Comparison of ENCODE assay signal across 8 cellular contexts in the genomic region with DNA sequence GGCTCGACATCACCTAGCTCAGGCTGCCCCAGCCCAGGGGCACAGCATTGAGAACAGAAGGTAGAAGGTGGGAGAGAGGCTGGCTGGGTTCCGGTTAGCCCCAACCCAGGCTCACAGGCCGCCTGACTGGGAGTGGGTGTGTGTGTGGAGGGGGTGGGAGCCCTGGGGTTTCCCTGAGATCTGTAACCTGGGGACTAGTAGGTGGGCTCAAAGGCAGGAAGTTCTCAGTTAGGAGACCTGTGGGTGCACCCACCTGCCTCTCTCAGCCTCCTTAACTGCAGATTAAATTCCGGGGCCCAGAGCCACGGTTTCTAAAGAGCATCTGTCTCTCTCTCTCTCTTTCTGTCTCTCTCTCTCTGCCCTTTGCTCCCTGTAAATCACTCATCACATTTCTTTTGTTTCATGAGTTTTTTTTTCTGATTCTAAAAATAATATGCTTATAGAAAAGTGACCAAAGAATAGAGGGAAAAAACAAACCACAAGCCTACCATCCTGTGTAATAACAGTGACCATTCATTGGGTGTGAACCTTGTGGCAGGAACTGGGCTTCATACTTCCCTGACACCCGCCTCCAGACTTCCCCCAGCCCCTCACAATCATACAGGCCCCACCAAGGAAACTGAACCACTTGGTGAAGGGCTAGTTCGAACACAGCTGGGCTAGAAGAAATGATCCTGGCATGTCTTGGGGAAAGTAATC.
A peak's percentile ranks its signal among the peaks of the same experiment; 100 is the strongest.
DNase-seq lines count a peak whose midpoint lies in the region; ATAC-seq and TF ChIP-seq lines count a peak whose summit lies in the region.

No MANE protein-coding gene starts in this region.

- intact Hi-C loops in dorsolateral prefrontal cortex (cut with DNase I), result no loop called here

- TF ChIP-seq CTCF in dorsolateral prefrontal cortex (IDR thresholded peaks at IDR 0.05 in 54 of 56, conservative IDR thresholded peaks at IDR 0.05 in 2 of 56; ENCODE audit: low read depth in 1 of 56, partially characterized antibody in 56 of 56), result no peak

- H3K27me3 ChIP-seq in dorsolateral prefrontal cortex, result peaks cover 0 to 24% (median 0%) of the 10 kb centered on the region in 45 donors

- peak; percentile 52 for ATAC-seq in GM18499 (IDR thresholded peaks at IDR 0.05; ENCODE audit: insufficient read depth, unreplicated experiment)
- peak; percentile 82 for ATAC-seq in GM21786 (IDR thresholded peaks at IDR 0.05; ENCODE audit: unreplicated experiment)

- no peak overlapping the region for H3K27ac ChIP-seq in dorsolateral prefrontal cortex

- H3K4me3 ChIP-seq in dorsolateral prefrontal cortex, result no peak overlapping the region

- DNase-seq in MV-4-11 (lab: John Stamatoyannopoulos, UW), result peak; percentile 50
- peak; percentile 34 for DNase-seq in foreskin melanocyte
- DNase-seq in dorsolateral prefrontal cortex, result no peak
- no peak for DNase-seq in AG08396 (ENCODE audit: low spot score)
- DNase-seq in NCI-H2196 (lab: John Stamatoyannopoulos, UW; ENCODE audit: unreplicated experiment), result no peak
- DNase-seq in NOMO-1 treated with DMSO at 0.1 percent for 48 hours (lab: John Stamatoyannopoulos, UW; ENCODE audit: unreplicated experiment), result no peak

Comparison
In these comparisons a context has a peak if more than half of its experiments do, and no peak if none do; other contexts are left out.
1. DNase-seq: peak in MV-4-11 (single experiment) and foreskin melanocyte (single experiment); none in dorsolateral prefrontal cortex (0 of 10), AG08396 (single experiment), NCI-H2196 (single experiment) and NOMO-1 treated with DMSO at 0.1 percent for 48 hours (single experiment).